In the genomic region with DNA sequence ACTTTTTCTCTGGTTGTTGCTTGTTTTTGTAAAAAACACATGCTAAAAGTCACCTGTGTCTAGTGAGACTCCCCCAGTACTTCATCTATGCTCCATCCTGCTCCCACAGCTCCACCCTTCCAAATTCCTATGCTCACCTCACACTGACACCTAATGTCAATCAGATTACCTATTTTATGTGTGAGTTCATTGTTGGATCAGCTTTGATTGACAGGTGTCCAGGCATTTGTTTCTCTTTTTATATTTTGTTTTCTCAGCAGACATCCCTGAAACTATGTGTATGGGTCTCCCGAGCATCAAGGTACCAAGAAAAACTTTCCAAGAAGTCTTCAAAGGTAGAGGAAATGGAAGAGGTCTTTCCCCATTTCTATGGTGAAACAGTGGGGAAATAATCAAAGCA, we compare ENCODE assay signal across 1 cellular context.
TF ChIP-seq lines count a peak whose summit lies in the region.

No MANE protein-coding gene starts in this region.

TF ChIP-seq in GM23338, 12 proteins besides CTCF, POLR2A, EP300 and RAD21 (continued from another document):
- TF ChIP-seq, protein P1, sequence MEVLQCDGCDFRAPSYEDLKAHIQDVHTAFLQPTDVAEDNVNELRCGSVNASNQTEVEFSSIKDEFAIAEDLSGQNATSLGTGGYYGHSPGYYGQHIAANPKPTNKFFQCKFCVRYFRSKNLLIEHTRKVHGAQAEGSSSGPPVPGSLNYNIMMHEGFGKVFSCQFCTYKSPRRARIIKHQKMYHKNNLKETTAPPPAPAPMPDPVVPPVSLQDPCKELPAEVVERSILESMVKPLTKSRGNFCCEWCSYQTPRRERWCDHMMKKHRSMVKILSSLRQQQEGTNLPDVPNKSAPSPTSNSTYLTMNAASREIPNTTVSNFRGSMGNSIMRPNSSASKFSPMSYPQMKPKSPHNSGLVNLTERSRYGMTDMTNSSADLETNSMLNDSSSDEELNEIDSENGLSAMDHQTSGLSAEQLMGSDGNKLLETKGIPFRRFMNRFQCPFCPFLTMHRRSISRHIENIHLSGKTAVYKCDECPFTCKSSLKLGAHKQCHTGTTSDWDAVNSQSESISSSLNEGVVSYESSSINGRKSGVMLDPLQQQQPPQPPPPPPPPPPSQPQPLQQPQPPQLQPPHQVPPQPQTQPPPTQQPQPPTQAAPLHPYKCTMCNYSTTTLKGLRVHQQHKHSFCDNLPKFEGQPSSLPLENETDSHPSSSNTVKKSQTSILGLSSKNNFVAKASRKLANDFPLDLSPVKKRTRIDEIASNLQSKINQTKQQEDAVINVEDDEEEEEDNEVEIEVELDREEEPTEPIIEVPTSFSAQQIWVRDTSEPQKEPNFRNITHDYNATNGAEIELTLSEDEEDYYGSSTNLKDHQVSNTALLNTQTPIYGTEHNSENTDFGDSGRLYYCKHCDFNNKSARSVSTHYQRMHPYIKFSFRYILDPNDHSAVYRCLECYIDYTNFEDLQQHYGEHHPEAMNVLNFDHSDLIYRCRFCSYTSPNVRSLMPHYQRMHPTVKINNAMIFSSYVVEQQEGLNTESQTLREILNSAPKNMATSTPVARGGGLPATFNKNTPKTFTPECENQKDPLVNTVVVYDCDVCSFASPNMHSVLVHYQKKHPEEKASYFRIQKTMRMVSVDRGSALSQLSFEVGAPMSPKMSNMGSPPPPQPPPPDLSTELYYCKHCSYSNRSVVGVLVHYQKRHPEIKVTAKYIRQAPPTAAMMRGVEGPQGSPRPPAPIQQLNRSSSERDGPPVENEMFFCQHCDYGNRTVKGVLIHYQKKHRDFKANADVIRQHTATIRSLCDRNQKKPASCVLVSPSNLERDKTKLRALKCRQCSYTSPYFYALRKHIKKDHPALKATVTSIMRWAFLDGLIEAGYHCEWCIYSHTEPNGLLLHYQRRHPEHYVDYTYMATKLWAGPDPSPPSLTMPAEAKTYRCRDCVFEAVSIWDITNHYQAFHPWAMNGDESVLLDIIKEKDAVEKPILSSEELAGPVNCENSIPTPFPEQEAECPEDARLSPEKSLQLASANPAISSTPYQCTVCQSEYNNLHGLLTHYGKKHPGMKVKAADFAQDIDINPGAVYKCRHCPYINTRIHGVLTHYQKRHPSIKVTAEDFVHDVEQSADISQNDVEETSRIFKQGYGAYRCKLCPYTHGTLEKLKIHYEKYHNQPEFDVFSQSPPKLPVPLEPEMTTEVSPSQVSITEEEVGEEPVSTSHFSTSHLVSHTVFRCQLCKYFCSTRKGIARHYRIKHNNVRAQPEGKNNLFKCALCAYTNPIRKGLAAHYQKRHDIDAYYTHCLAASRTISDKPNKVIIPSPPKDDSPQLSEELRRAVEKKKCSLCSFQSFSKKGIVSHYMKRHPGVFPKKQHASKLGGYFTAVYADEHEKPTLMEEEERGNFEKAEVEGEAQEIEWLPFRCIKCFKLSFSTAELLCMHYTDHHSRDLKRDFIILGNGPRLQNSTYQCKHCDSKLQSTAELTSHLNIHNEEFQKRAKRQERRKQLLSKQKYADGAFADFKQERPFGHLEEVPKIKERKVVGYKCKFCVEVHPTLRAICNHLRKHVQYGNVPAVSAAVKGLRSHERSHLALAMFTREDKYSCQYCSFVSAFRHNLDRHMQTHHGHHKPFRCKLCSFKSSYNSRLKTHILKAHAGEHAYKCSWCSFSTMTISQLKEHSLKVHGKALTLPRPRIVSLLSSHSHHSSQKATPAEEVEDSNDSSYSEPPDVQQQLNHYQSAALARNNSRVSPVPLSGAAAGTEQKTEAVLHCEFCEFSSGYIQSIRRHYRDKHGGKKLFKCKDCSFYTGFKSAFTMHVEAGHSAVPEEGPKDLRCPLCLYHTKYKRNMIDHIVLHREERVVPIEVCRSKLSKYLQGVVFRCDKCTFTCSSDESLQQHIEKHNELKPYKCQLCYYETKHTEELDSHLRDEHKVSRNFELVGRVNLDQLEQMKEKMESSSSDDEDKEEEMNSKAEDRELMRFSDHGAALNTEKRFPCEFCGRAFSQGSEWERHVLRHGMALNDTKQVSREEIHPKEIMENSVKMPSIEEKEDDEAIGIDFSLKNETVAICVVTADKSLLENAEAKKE (CRISPR knock-in tag; IDR thresholded peaks at IDR 0.05): no peak
- no peak for TF ChIP-seq POLR2AphosphoS5 (IDR thresholded peaks at IDR 0.05; ENCODE audit: low read depth)
- TF ChIP-seq ZNF114 (CRISPR knock-in tag; IDR thresholded peaks at IDR 0.05): no peak
- TF ChIP-seq NANOG (IDR thresholded peaks at IDR 0.05; ENCODE audit: borderline replicate concordance): no peak
- TF ChIP-seq CREB1 (CRISPR knock-in tag; IDR thresholded peaks at IDR 0.05; ENCODE audit: low read depth): no peak
- TF ChIP-seq EZH2phosphoT487 (IDR thresholded peaks at IDR 0.05; ENCODE audit: unreplicated experiment): no peak
- TF ChIP-seq, protein P2, sequence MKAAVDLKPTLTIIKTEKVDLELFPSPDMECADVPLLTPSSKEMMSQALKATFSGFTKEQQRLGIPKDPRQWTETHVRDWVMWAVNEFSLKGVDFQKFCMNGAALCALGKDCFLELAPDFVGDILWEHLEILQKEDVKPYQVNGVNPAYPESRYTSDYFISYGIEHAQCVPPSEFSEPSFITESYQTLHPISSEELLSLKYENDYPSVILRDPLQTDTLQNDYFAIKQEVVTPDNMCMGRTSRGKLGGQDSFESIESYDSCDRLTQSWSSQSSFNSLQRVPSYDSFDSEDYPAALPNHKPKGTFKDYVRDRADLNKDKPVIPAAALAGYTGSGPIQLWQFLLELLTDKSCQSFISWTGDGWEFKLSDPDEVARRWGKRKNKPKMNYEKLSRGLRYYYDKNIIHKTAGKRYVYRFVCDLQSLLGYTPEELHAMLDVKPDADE (IDR thresholded peaks at IDR 0.05): no peak
- TF ChIP-seq, protein P3, sequence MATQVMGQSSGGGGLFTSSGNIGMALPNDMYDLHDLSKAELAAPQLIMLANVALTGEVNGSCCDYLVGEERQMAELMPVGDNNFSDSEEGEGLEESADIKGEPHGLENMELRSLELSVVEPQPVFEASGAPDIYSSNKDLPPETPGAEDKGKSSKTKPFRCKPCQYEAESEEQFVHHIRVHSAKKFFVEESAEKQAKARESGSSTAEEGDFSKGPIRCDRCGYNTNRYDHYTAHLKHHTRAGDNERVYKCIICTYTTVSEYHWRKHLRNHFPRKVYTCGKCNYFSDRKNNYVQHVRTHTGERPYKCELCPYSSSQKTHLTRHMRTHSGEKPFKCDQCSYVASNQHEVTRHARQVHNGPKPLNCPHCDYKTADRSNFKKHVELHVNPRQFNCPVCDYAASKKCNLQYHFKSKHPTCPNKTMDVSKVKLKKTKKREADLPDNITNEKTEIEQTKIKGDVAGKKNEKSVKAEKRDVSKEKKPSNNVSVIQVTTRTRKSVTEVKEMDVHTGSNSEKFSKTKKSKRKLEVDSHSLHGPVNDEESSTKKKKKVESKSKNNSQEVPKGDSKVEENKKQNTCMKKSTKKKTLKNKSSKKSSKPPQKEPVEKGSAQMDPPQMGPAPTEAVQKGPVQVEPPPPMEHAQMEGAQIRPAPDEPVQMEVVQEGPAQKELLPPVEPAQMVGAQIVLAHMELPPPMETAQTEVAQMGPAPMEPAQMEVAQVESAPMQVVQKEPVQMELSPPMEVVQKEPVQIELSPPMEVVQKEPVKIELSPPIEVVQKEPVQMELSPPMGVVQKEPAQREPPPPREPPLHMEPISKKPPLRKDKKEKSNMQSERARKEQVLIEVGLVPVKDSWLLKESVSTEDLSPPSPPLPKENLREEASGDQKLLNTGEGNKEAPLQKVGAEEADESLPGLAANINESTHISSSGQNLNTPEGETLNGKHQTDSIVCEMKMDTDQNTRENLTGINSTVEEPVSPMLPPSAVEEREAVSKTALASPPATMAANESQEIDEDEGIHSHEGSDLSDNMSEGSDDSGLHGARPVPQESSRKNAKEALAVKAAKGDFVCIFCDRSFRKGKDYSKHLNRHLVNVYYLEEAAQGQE (IDR thresholded peaks at IDR 0.05; ENCODE audit: unreplicated experiment): no peak
- TF ChIP-seq JUNB (IDR thresholded peaks at IDR 0.05; ENCODE audit: unreplicated experiment): no peak
- no peak for TF ChIP-seq ZNF331 (CRISPR knock-in tag; IDR thresholded peaks at IDR 0.05; ENCODE audit: low read depth)
TF ChIP-seq in GM23338: peak in this region for 0.
